In the genomic region with DNA sequence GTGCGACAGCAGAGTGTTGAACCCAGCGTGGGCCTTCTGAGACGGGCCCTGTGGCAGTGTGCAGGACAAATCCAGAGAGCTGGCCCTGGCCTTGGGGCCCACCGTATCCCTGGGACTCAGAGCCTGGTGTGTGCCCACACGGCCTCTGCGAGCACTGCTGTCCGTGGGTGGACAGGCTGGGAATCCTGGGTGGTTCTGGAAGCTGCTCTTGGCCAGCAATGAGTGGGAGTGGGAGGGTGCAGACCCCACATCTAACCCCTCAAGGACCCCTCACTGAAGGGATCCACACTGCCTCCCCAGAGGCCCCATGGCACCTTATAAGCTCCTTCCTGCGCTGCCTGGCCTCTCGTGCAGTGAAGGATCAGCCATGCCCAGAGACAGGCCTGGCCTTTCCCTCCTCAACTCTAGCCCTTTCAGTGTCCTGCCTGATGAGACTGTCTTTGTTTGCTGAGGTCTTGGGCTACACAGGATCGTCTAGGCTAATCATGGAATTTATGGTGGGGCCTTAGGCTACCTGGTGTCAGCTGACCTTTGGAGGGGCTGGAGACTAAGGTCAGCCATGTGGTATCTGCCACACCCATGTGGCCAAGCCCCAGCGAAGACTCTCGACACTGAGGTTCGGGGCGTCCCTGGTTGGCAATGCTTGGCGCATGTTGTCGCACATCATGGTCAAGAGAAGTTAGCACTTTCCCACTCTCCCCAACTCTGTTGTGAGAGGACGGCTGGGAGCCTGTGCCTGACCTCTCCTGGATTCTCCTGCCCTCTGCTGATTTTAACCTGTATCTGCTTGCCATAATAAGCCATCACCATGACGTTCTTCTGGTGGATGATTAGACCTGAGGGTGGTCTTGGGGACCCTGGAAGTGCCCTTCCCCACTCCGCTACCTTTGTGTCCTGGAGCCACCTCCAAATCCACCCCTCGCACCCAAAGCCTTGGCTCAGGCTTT, we compare ENCODE assay signal across 19 cellular contexts. TPM values are rescaled to one million over a fixed set of nuclear protein-coding genes. Genes with fewer than 3 reads are reported as not detected.
"Had no signal": no experiment of that assay in that cellular context is flagged by ENCODE, and none has a peak within 500 bp of the region (broad histone marks: within the 10 kb centered on the region; RNA-seq: fewer than 3 reads in every experiment).

No MANE protein-coding gene starts in this region.

- H3K27ac ChIP-seq: cardiac muscle cell, skin epidermis, tibial nerve, uterus, WERI-Rb-1 had no signal

- H3K27ac Mint-ChIP-seq: activated CD4-positive, alpha-beta memory T cell treated with anti-CD3 and anti-CD28 coated beads for 36 hours; activated CD4-positive, alpha-beta T cell treated with anti-CD3 and anti-CD28 coated beads for 36 hours; activated CD8-positive, alpha-beta memory T cell treated with anti-CD3 and anti-CD28 coated beads, Interleukin-2, amount 10 ng/mL, durations not matched to agents 7 days and 5 days; activated naive CD4-positive, alpha-beta T cell treated with anti-CD3 and anti-CD28 coated beads for 36 hours; activated naive CD8-positive, alpha-beta T cell treated with anti-CD3 and anti-CD28 coated beads, Interleukin-2, amount 50 U/mL, for 24 hours; activated T-helper 2 cell treated with anti-CD3 and anti-CD28 coated beads, Interferon-gamma antibody, Interleukin-2, Interleukin-4, amounts not matched to agents 10 μg/mL and 5 μg/mL and 100 μg/mL, durations not matched to agents 14 hours and 24 hours and 36 hours had no signal

- H3K4me3 Mint-ChIP-seq: activated CD4-positive, alpha-beta memory T cell treated with anti-CD3 and anti-CD28 coated beads for 36 hours; activated CD4-positive, alpha-beta T cell treated with anti-CD3 and anti-CD28 coated beads for 36 hours; activated CD8-positive, alpha-beta memory T cell treated with anti-CD3 and anti-CD28 coated beads, Interleukin-2, amount 10 ng/mL, durations not matched to agents 7 days and 5 days; activated naive CD4-positive, alpha-beta T cell treated with anti-CD3 and anti-CD28 coated beads for 36 hours; activated naive CD8-positive, alpha-beta T cell treated with anti-CD3 and anti-CD28 coated beads, Interleukin-2, amount 50 U/mL, for 24 hours; naive thymus-derived CD8-positive, alpha-beta T cell had no signal

- H3K27me3 ChIP-seq: cardiac muscle cell, tibial nerve, uterus had no signal

- H3K4me1 Mint-ChIP-seq: activated CD4-positive, alpha-beta T cell treated with anti-CD3 and anti-CD28 coated beads for 36 hours; activated CD8-positive, alpha-beta memory T cell treated with anti-CD3 and anti-CD28 coated beads, Interleukin-2, amount 10 ng/mL, durations not matched to agents 7 days and 5 days; activated naive CD8-positive, alpha-beta T cell treated with anti-CD3 and anti-CD28 coated beads, Interleukin-2, amount 50 U/mL, for 24 hours had no signal

- H3K36me3 ChIP-seq: cardiac muscle cell, tibial nerve, uterus, WERI-Rb-1 had no signal

- H3K27me3 Mint-ChIP-seq: activated CD4-positive, alpha-beta memory T cell treated with anti-CD3 and anti-CD28 coated beads for 36 hours; activated CD4-positive, alpha-beta T cell treated with anti-CD3 and anti-CD28 coated beads for 36 hours; activated naive CD8-positive, alpha-beta T cell treated with anti-CD3 and anti-CD28 coated beads, Interleukin-2, amount 50 U/mL, for 24 hours; naive thymus-derived CD8-positive, alpha-beta T cell had no signal

- H3K9me3 ChIP-seq: uterus had no signal

- H3K4me3 ChIP-seq: cardiac muscle cell, skin epidermis, tibial nerve, uterus had no signal

- DNase-seq: activated CD4-positive, alpha-beta memory T cell treated with anti-CD3 and anti-CD28 coated beads for 36 hours; activated CD4-positive, alpha-beta T cell treated with anti-CD3 and anti-CD28 coated beads for 36 hours; activated CD8-positive, alpha-beta memory T cell treated with anti-CD3 and anti-CD28 coated beads, Interleukin-2, amount 10 ng/mL, durations not matched to agents 7 days and 5 days; activated naive CD4-positive, alpha-beta T cell treated with anti-CD3 and anti-CD28 coated beads for 36 hours; activated naive CD8-positive, alpha-beta T cell treated with anti-CD3 and anti-CD28 coated beads, Interleukin-2, amount 50 U/mL, for 24 hours; activated T-cell treated with anti-CD3 and anti-CD28 coated beads, Interleukin-2, amount 50 U/mL, for 1 hour; foreskin fibroblast; kidney glomerular epithelial cell; naive thymus-derived CD8-positive, alpha-beta T cell; stimulated activated CD4-positive, alpha-beta T cell treated with anti-CD3 and anti-CD28 coated beads, Interleukin-15, amount 100 ng/mL, for 24 hours; stimulated activated CD4-positive, alpha-beta T cell treated with anti-CD3 and anti-CD28 coated beads, Interleukin-4, amount 100 ng/mL, for 1 hour; stimulated activated naive CD4-positive, alpha-beta T cell; substantia nigra; uterus; WERI-Rb-1 had no signal

- H3K4me1 ChIP-seq: tibial nerve, uterus had no signal

- H3K36me3 Mint-ChIP-seq: activated CD4-positive, alpha-beta memory T cell treated with anti-CD3 and anti-CD28 coated beads for 36 hours; activated CD8-positive, alpha-beta memory T cell treated with anti-CD3 and anti-CD28 coated beads, Interleukin-2, amount 10 ng/mL, durations not matched to agents 7 days and 5 days; naive thymus-derived CD8-positive, alpha-beta T cell had no signal

- H3K9me3 Mint-ChIP-seq: activated naive CD4-positive, alpha-beta T cell treated with anti-CD3 and anti-CD28 coated beads for 36 hours; activated naive CD8-positive, alpha-beta T cell treated with anti-CD3 and anti-CD28 coated beads, Interleukin-2, amount 50 U/mL, for 24 hours; activated T-helper 2 cell treated with anti-CD3 and anti-CD28 coated beads, Interferon-gamma antibody, Interleukin-2, Interleukin-4, amounts not matched to agents 10 μg/mL and 5 μg/mL and 100 μg/mL, durations not matched to agents 14 hours and 24 hours and 36 hours had no signal

RNA-seq across cellular contexts. Expression of a gene that starts 45.7 kb away (rescaled TPM):
- total RNA-seq: activated CD4-positive, alpha-beta memory T cell treated with anti-CD3 and anti-CD28 coated beads for 36 hours; activated T-helper 2 cell treated with anti-CD3 and anti-CD28 coated beads, Interferon-gamma antibody, Interleukin-2, Interleukin-4, amounts not matched to agents 10 μg/mL and 5 μg/mL and 100 μg/mL, durations not matched to agents 14 hours and 24 hours and 36 hours had no signal
